In genomic region chr13:114226699-114227323, GRCh38 we compare ENCODE assay signal across 8 cellular contexts. TPM values are rescaled to one million over a fixed set of nuclear protein-coding genes. Genes with fewer than 3 reads are reported as not detected.
A peak's percentile ranks its signal among the peaks of the same experiment; 100 is the strongest.
DNase-seq lines count a peak whose midpoint lies in the region; ATAC-seq and TF ChIP-seq lines count a peak whose summit lies in the region.

No MANE protein-coding gene starts in this region.

- H3K9me3 ChIP-seq in CD4-positive, alpha-beta T cell (ENCODE audit: control insufficient read depth, low read length), result no peaks in the 10 kb centered on the region
- H3K9me3 ChIP-seq in NT2/D1 (ENCODE audit: insufficient read depth, low read length) (no peaks in the 10 kb centered on the region), muscle layer of colon (ENCODE audit: low read length) (no peaks in the 10 kb centered on the region)

- no peaks in the 10 kb centered on the region for H3K36me3 Mint-ChIP-seq in CD4-positive, alpha-beta T cell (ENCODE audit: low read depth)

- no peak overlapping the region for H3K27ac ChIP-seq in CD4-positive, alpha-beta T cell (ENCODE audit: low read depth, low read length)
- H3K27ac ChIP-seq in muscle layer of colon (ENCODE audit: low read depth, low read length), result peak overlapping the region; percentile 68

- POLR2A ChIA-PET in CD4-positive, alpha-beta T cell (lab: Charles Lee), result interaction anchor here (0.6 to 2.0 kb wide), 12 partner anchors 55 to 159 kb away, joined by 3 to 28 read pairs (median 6); partner anchors contain the start of genes RASA3 and UPF3A

- peak overlapping the region; percentile 94 for H3K27ac Mint-ChIP-seq in CD4-positive, alpha-beta T cell

- H3K9me3 Mint-ChIP-seq in CD4-positive, alpha-beta T cell, result no peaks in the 10 kb centered on the region

- CTCF ChIA-PET in CD4-positive, alpha-beta T cell (lab: Charles Lee), result interaction anchor here (0.7 to 1.8 kb wide), 6 partner anchors 86 to 159 kb away, joined by 3 to 4 read pairs (median 3); no protein-coding TSS in a partner anchor

- H3K27me3 ChIP-seq in CD4-positive, alpha-beta T cell (ENCODE audit: control insufficient read depth, insufficient read depth, low read length), result no peaks in the 10 kb centered on the region
- H3K27me3 ChIP-seq in NT2/D1 (ENCODE audit: insufficient read depth, insufficient read length) (no peaks in the 10 kb centered on the region), muscle layer of colon (ENCODE audit: control insufficient read depth in 1 of 2, insufficient read depth in 2 of 2, low read length in 2 of 2) (peaks cover 21 to 24% of the 10 kb centered on the region in 2 donors)

- H3K36me3 ChIP-seq in NT2/D1 (ENCODE audit: insufficient read depth, insufficient read length, low read length) (no peaks in the 10 kb centered on the region), muscle layer of colon (ENCODE audit: insufficient read depth, low read length) (no peaks in the 10 kb centered on the region)

- intact Hi-C loops in CD4-positive, alpha-beta T cell (cut with DNase I, micrococcal nuclease), result loop anchor here (1.0 to 5.0 kb wide), 10 partner anchors 76 to 410 kb away; no protein-coding TSS in a partner anchor

- DNase-seq in CD4-positive, alpha-beta T cell, result peak; percentile 73 to 89 (median 82)
- peak; percentile 25 for DNase-seq in HS-5 (ENCODE audit: low read depth)
- DNase-seq in NT2/D1 (ENCODE audit: low read depth, low spot score), result peak; percentile 89
- DNase-seq in activated CD8-positive, alpha-beta memory T cell treated with anti-CD3 and anti-CD28 coated beads, Interleukin-2, amount 50 U/mL, for 24 hours (ENCODE audit: extremely low read depth), result peak; percentile 66
- peak; percentile 94 for DNase-seq in epidermal melanocyte (ENCODE audit: insufficient read length, low spot score)
- DNase-seq in stimulated activated CD8-positive, alpha-beta memory T cell treated with anti-CD3 and anti-CD28 coated beads, Interleukin-7, amount 100 ng/mL, for 1 hour (ENCODE audit: low read depth in 2 of 2), result peak; percentile 71 to 82

- H3K4me1 ChIP-seq in NT2/D1 (ENCODE audit: insufficient read depth, insufficient read length) (peaks cover 14% of the 10 kb centered on the region), muscle layer of colon (ENCODE audit: insufficient read depth, low read length) (peaks cover 16% of the 10 kb centered on the region)

- H3K4me1 Mint-ChIP-seq in CD4-positive, alpha-beta T cell (ENCODE audit: low read depth), result peaks cover 49% of the 10 kb centered on the region

- peak; percentile 95 for TF ChIP-seq CTCF in CD4-positive, alpha-beta T cell (IDR thresholded peaks at IDR 0.05)

- H3K27me3 Mint-ChIP-seq in CD4-positive, alpha-beta T cell, result no peaks in the 10 kb centered on the region

- ATAC-seq in CD4-positive, alpha-beta T cell (ENCODE audit: poor library complexity), result peak; percentile 79
- ATAC-seq in GM19438 (IDR thresholded peaks at IDR 0.05; ENCODE audit: low read depth, unreplicated experiment), result peak; percentile 88

- peak overlapping the region; percentile 31 for H3K4me3 Mint-ChIP-seq in CD4-positive, alpha-beta T cell

- H3K9ac ChIP-seq in NT2/D1 (ENCODE audit: insufficient read length, low read depth) (no peak overlapping the region), muscle layer of colon (ENCODE audit: low read length) (no peak overlapping the region)

- H3K4me3 ChIP-seq in NT2/D1 (ENCODE audit: insufficient read length, low read depth) (no peak overlapping the region), muscle layer of colon (ENCODE audit: low read depth in 1 of 2, low read length in 2 of 2) (no peak overlapping the region)

RNA-seq across cellular contexts. Expression of gene CDC16, which starts 7.9 kb away (rescaled TPM):
- 10 to 100 TPM; 68.4 to 69.4 TPM for total RNA-seq in CD4-positive, alpha-beta T cell

RNA-seq across cellular contexts. Expression of gene CFAP97D2, which starts 47.8 kb away (rescaled TPM):
- total RNA-seq in CD4-positive, alpha-beta T cell, result under 1 TPM; 0.47 to 0.52 TPM

RNA-seq across cellular contexts. Expression of gene UPF3A, which starts 54.6 kb away (rescaled TPM):
- total RNA-seq in CD4-positive, alpha-beta T cell, result 10 to 100 TPM; 31.8 TPM

Comparison
In these comparisons a context has a peak if more than half of its experiments do, and no peak if none do; other contexts are left out.
1. DNase-seq: peak in every context shown above with its lines; median percentile 94 in epidermal melanocyte; 89 in NT2/D1; 82 in CD4-positive, alpha-beta T cell; 76 in stimulated activated CD8-positive, alpha-beta memory T cell treated with anti-CD3 and anti-CD28 coated beads, Interleukin-7, amount 100 ng/mL, for 1 hour; 66 in activated CD8-positive, alpha-beta memory T cell treated with anti-CD3 and anti-CD28 coated beads, Interleukin-2, amount 50 U/mL, for 24 hours; 25 in HS-5.